ENCODE assay signal across 10 cellular contexts in the genomic region with DNA sequence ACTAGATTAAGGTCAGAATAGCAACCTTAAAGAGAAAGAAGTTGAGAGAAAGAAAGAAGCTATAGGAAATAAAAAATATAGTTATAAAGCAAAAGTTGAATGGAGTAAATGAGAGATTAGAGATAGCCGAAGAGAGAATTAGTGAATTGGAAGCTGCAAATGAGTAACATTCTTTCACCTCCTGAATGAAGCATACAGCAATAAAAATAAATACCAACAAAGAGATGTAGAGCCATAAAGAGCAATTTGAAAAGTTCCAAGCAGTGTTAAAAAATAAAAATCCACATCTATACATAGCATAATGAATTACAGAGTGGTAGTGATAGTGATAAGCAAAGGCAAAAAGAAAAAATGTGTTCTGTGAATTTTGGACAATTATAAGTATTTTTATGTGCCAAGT.
"Had no signal": no experiment of that assay in that cellular context is flagged by ENCODE, and none has a peak within 500 bp of the region (broad histone marks: within the 10 kb centered on the region; RNA-seq: fewer than 3 reads in every experiment).

No MANE protein-coding gene starts in this region.

- DNase-seq: GM23248, GOT3, H9, HCEC 1CT, HFFc6, IMR-90, KBM-7 had no signal

- H3K4me3 Mint-ChIP-seq: H9, HFFc6 had no signal

- H3K27ac Mint-ChIP-seq: H9, HFFc6 had no signal

- H3K27ac ChIP-seq: GM23248, KMS-11 had no signal

- FAIRE-seq: H54, HTR-8/SVneo had no signal

- H2AFZ ChIP-seq: GM23248 had no signal

- H3K9ac ChIP-seq: GM23248, KMS-11 had no signal

- H3K4me2 ChIP-seq: KMS-11 had no signal

- H3K4me3 ChIP-seq: GM23248 had no signal
